Comparison of ENCODE assay signal across 9 cellular contexts in genomic region chr9:108468364-108468763, GRCh38.
A peak's percentile ranks its signal among the peaks of the same experiment; 100 is the strongest.
DNase-seq lines count a peak whose midpoint lies in the region; ATAC-seq, FAIRE-seq and TF ChIP-seq lines count a peak whose summit lies in the region.
"Had no signal": no experiment of that assay in that cellular context is flagged by ENCODE, and none has a peak within 500 bp of the region (broad histone marks: within the 10 kb centered on the region; RNA-seq: fewer than 3 reads in every experiment).

No MANE protein-coding gene starts in this region.

- DNase-seq in DMS53 treated with DMSO at 0.1 percent for 48 hours (lab: John Stamatoyannopoulos, UW; ENCODE audit: unreplicated experiment), result peak; percentile 35
- DNase-seq in activated CD4-positive, alpha-beta T cell treated with anti-CD3 and anti-CD28 coated beads, Interleukin-2, amount 50 U/mL, for 48 hours, result peak; percentile 36 to 58
- DNase-seq in HepG2 (ENCODE audit: low spot score), result no peak
- DNase-seq in OCI-M2 (lab: John Stamatoyannopoulos, UW; ENCODE audit: unreplicated experiment), result no peak
- no peak for DNase-seq in C1 segment of cervical spinal cord (lab: John Stamatoyannopoulos, UW)
- DNase-seq in activated effector memory CD4-positive, alpha-beta T cell treated with Interleukin-2 at 50 U/mL for 16 hours, result no peak
- DNase-seq: activated B cell treated with CpG ODN at 0.5 μM for 24 hours had no signal

- TF ChIP-seq EP300 in Ishikawa (IDR thresholded peaks at IDR 0.05; ENCODE audit: borderline replicate concordance), result no peak
- no peak for TF ChIP-seq EP300 in HepG2 (IDR thresholded peaks at IDR 0.05; ENCODE audit: low read depth in 2 of 2, low read length in 2 of 2)
- TF ChIP-seq EP300 in HepG2 (CRISPR knock-in tag; IDR thresholded peaks at IDR 0.05; ENCODE audit: borderline replicate concordance), result no peak

- H3K27me3 ChIP-seq in HepG2 (ENCODE audit: control insufficient read depth in 1 of 2, insufficient read depth in 2 of 2, low read length in 2 of 2), result 0 out of 5 replicates have a peak, but pooled peaks cover 0 to 3% of the 10 kb centered on the region in 2 experiments

- no peak overlapping the region for H3K4me3 ChIP-seq in HepG2 (replicated peaks in 1 of 3; ENCODE audit: insufficient read depth in 1 of 3, low read depth in 2 of 3, low read length in 3 of 3)

- no peaks in the 10 kb centered on the region for H4K20me1 ChIP-seq in HepG2 (ENCODE audit: insufficient read depth, low read length)

- TF ChIP-seq CTCF in HepG2 (CRISPR knock-in tag; IDR thresholded peaks at IDR 0.05), result 0 out of 2 replicates have a peak, but pooled peaks have one; percentile 25

- peaks cover 43% of the 10 kb centered on the region for H3K4me1 ChIP-seq in HepG2 (ENCODE audit: insufficient read depth, low read length)

- no TSS peak for BruUV-seq in HepG2 (replicated peaks; lab: Mats Ljungman, UMichigan)

- CTCF ChIA-PET in HepG2 (lab: Yijun Ruan, JAX; ENCODE audit: low intra/inter-chr PET ratio, low total read pairs), result no interaction called here

- in situ Hi-C loops in HepG2 (cut with HindIII; ENCODE audit: extremely low pct_ligation_motif_present, low pct_unique_long_range_greater_than_20kb), result no loop called here

- H3K27ac ChIP-seq in HepG2 (ENCODE audit: extremely low read length, insufficient read depth, low read length), result no peak overlapping the region

- POLR2A ChIA-PET in HepG2 (lab: Yijun Ruan, JAX), result interaction anchor here (0.9 to 1.8 kb wide), 2 partner anchors 23 to 25 kb away, joined by 3 to 11 read pairs; no protein-coding TSS in a partner anchor

- ATAC-seq in GM18909 (IDR thresholded peaks at IDR 0.05; ENCODE audit: poor library complexity, unreplicated experiment), result peak; percentile 71
- peak; percentile 49 for ATAC-seq in HepG2

- peak; percentile 62 for TF ChIP-seq RAD21 in Ishikawa (IDR thresholded peaks at IDR 0.05; ENCODE audit: low read depth)
- TF ChIP-seq RAD21 in HepG2 (CRISPR knock-in tag; IDR thresholded peaks at IDR 0.05), result no peak

- peak overlapping the region; percentile 40 for H3K4me2 ChIP-seq in HepG2 (ENCODE audit: low read depth, low read length)

- H3K9ac ChIP-seq in HepG2 (ENCODE audit: insufficient read depth, low read depth, low read length), result no peak overlapping the region

- no peak for TF ChIP-seq POLR2A in HepG2 (IDR thresholded peaks at IDR 0.05; ENCODE audit: insufficient read depth in 1 of 2, low read depth in 2 of 2, low read length in 2 of 2)

- intact Hi-C loops in HepG2 (cut with micrococcal nuclease; ENCODE audit: unreplicated experiment), result no loop called here

- H2AFZ ChIP-seq in HepG2 (ENCODE audit: low read length), result no peak overlapping the region

- H3K79me2 ChIP-seq in HepG2 (ENCODE audit: insufficient read depth, low read length), result no peaks in the 10 kb centered on the region

- WGBS in HepG2 (ENCODE audit: low lambda C conversion rate), result 52% methylated on average over 4 of the region's 4 CpGs

- no peaks in the 10 kb centered on the region for H3K9me3 ChIP-seq in HepG2 (ENCODE audit: low read length)

- FAIRE-seq in HepG2 (lab: Jason Lieb, UNC), result no peak

- H3K36me3 ChIP-seq in HepG2 (replicated peaks in 1 of 2; ENCODE audit: control insufficient read depth in 1 of 2, insufficient read depth in 2 of 2, low read length in 2 of 2), result no peaks in the 10 kb centered on the region

TF ChIP-seq in Ishikawa, 13 proteins besides CTCF, POLR2A, EP300 and RAD21:
- no peak for TF ChIP-seq TAF1 (IDR thresholded peaks at IDR 0.05; ENCODE audit: low read depth)
- no peak for TF ChIP-seq REST (IDR thresholded peaks at IDR 0.05; ENCODE audit: low read depth)
- no peak for TF ChIP-seq EGR1 (IDR thresholded peaks at IDR 0.05)
- no peak for TF ChIP-seq CEBPB (IDR thresholded peaks at IDR 0.05)
- no peak for TF ChIP-seq ZBTB7A (IDR thresholded peaks at IDR 0.05; ENCODE audit: low read depth)
- TF ChIP-seq YY1 (IDR thresholded peaks at IDR 0.05; ENCODE audit: low read depth), result 0 out of 2 replicates have a peak, but pooled peaks have one; percentile 39

TF ChIP-seq in HepG2, 621 proteins besides CTCF, POLR2A, EP300 and RAD21:
- TF ChIP-seq STAG1 (CRISPR knock-in tag; IDR thresholded peaks at IDR 0.05) (0 out of 2 replicates have a peak, but pooled peaks have one; percentile 9), RXRB (CRISPR knock-in tag; IDR thresholded peaks at IDR 0.05; ENCODE audit: borderline replicate concordance) (no peak)
TF ChIP-seq in HepG2: peak in this region for 1.

Comparison
In these comparisons a context has a peak if more than half of its experiments do, and no peak if none do; other contexts are left out.
1. DNase-seq: peak in DMS53 treated with DMSO at 0.1 percent for 48 hours (single experiment) and activated CD4-positive, alpha-beta T cell treated with anti-CD3 and anti-CD28 coated beads, Interleukin-2, amount 50 U/mL, for 48 hours (2 of 2); none in HepG2 (single experiment), OCI-M2 (single experiment), C1 segment of cervical spinal cord (0 of 14) and activated effector memory CD4-positive, alpha-beta T cell treated with Interleukin-2 at 50 U/mL for 16 hours (single experiment).